ENCODE assay signal across 8 cellular contexts in genomic region chr2:69829243-69830044, GRCh38. TPM values are rescaled to one million over a fixed set of nuclear protein-coding genes. Genes with fewer than 3 reads are reported as not detected.
DNase-seq lines count a peak whose midpoint lies in the region; ATAC-seq, FAIRE-seq and TF ChIP-seq lines count a peak whose summit lies in the region.

Gene GMCL1 (plus strand): TSS chr2:69829660. CDS start chr2:69829893, 233 bp downstream.

- peak within 1 kb of the TSS; percentile 91 for H2AFZ ChIP-seq in astrocyte (ENCODE audit: low read depth, low read length)

- H3K36me3 Mint-ChIP-seq in T-helper 2 cell treated with Interferon-gamma antibody and Interleukin-4, amounts not matched to agents 5 μg/mL and 100 μg/mL, for 36 hours (ENCODE audit: low read depth), result peaks cover 28% of the 10 kb centered on the region
- H3K36me3 Mint-ChIP-seq in astrocyte (ENCODE audit: low read depth, unreplicated experiment), result no peaks in the 10 kb centered on the region

- intact Hi-C loops in vagina (cut with DNase I), result no loop called here

- H3K79me2 ChIP-seq in astrocyte (ENCODE audit: insufficient read depth, low read length), result peaks cover 46% of the 10 kb centered on the region

- no peak for FAIRE-seq in astrocyte (lab: Jason Lieb, UNC)

- H3K4me1 Mint-ChIP-seq in T-helper 2 cell treated with Interferon-gamma antibody and Interleukin-4, amounts not matched to agents 5 μg/mL and 100 μg/mL, for 36 hours (ENCODE audit: low read depth), result peaks cover 41% of the 10 kb centered on the region
- H3K4me1 Mint-ChIP-seq in astrocyte (ENCODE audit: low read depth, unreplicated experiment), result peaks cover 18% of the 10 kb centered on the region

- TF ChIP-seq CTCF in astrocyte (IDR thresholded peaks at IDR 0.05; ENCODE audit: insufficient read depth, low read depth, low read length) (no peak), vagina (IDR thresholded peaks at IDR 0.05) (no peak)

- peak in 1 of 2 donors; percentile 77 for TF ChIP-seq POLR2A in vagina (IDR thresholded peaks at IDR 0.05)

- peak within 1 kb of the TSS; percentile 93 for H3K27ac ChIP-seq in astrocyte (ENCODE audit: low read depth, low read length)
- peak within 1 kb of the TSS; percentile 99 for H3K27ac ChIP-seq in rectal smooth muscle tissue (ENCODE audit: low read depth, low read length)
- peak within 1 kb of the TSS; percentile 94 for H3K27ac ChIP-seq in vagina

- H3K9me3 Mint-ChIP-seq in T-helper 2 cell treated with Interferon-gamma antibody and Interleukin-4, amounts not matched to agents 5 μg/mL and 100 μg/mL, for 36 hours, result no peaks in the 10 kb centered on the region
- H3K9me3 Mint-ChIP-seq in astrocyte (ENCODE audit: unreplicated experiment), result no peaks in the 10 kb centered on the region

- H3K36me3 ChIP-seq in astrocyte (ENCODE audit: insufficient read depth, low read length) (no peaks in the 10 kb centered on the region), rectal smooth muscle tissue (ENCODE audit: control insufficient read depth, insufficient read depth, low read length) (no peaks in the 10 kb centered on the region), vagina (no peaks in the 10 kb centered on the region)

- H3K4me2 ChIP-seq in astrocyte (ENCODE audit: low read length), result peak within 1 kb of the TSS; percentile 84

- ATAC-seq in GM18508 (IDR thresholded peaks at IDR 0.05; ENCODE audit: insufficient read depth, unreplicated experiment) (peak; percentile 64), HG02981 (IDR thresholded peaks at IDR 0.05; ENCODE audit: unreplicated experiment) (peak; percentile 88)

- H3K9me3 ChIP-seq in astrocyte (ENCODE audit: insufficient read depth, low read depth, low read length) (no peaks in the 10 kb centered on the region), vagina (no peaks in the 10 kb centered on the region)

- H3K27me3 Mint-ChIP-seq in T-helper 2 cell treated with Interferon-gamma antibody and Interleukin-4, amounts not matched to agents 5 μg/mL and 100 μg/mL, for 36 hours (ENCODE audit: low read depth), result no peaks in the 10 kb centered on the region
- no peaks in the 10 kb centered on the region for H3K27me3 Mint-ChIP-seq in astrocyte (ENCODE audit: low read depth, unreplicated experiment)

- H3K4me3 ChIP-seq in astrocyte (ENCODE audit: insufficient read depth, low read depth, low read length), result peak within 1 kb of the TSS; percentile 72
- peak within 1 kb of the TSS; percentile 76 for H3K4me3 ChIP-seq in rectal smooth muscle tissue (ENCODE audit: low read length)
- peak within 1 kb of the TSS; percentile 84 to 100 for H3K4me3 ChIP-seq in vagina

- peak within 1 kb of the TSS; percentile 88 for H3K4me3 Mint-ChIP-seq in T-helper 2 cell treated with Interferon-gamma antibody and Interleukin-4, amounts not matched to agents 5 μg/mL and 100 μg/mL, for 36 hours
- H3K4me3 Mint-ChIP-seq in astrocyte (ENCODE audit: unreplicated experiment), result peak within 1 kb of the TSS; percentile 89

- DNase-seq in NCI-H2029 (lab: John Stamatoyannopoulos, UW) (peak; percentile 92), astrocyte (ENCODE audit: low read depth) (peak; percentile 89), hepatic stellate cell (ENCODE audit: low spot score) (peak; percentile 88), vagina (ENCODE audit: extremely low spot score in 2 of 2) (peak in 1 of 2 donors; percentile 96)
- peak; percentile 99 for DNase-seq in T-helper 2 cell treated with Interferon-gamma antibody and Interleukin-4, amounts not matched to agents 5 μg/mL and 100 μg/mL, for 36 hours (ENCODE audit: low spot score)

- no peaks in the 10 kb centered on the region for H4K20me1 ChIP-seq in astrocyte (ENCODE audit: insufficient read depth, low read length)

- H3K9ac ChIP-seq in astrocyte (ENCODE audit: low read length) (peak within 1 kb of the TSS; percentile 89), rectal smooth muscle tissue (ENCODE audit: low read length) (peak within 1 kb of the TSS; percentile 86)

- H3K27ac Mint-ChIP-seq in T-helper 2 cell treated with Interferon-gamma antibody and Interleukin-4, amounts not matched to agents 5 μg/mL and 100 μg/mL, for 36 hours, result peak within 1 kb of the TSS; percentile 97
- peak within 1 kb of the TSS; percentile 96 for H3K27ac Mint-ChIP-seq in astrocyte (ENCODE audit: unreplicated experiment)

- H3K4me1 ChIP-seq in astrocyte (ENCODE audit: insufficient read depth, low read length), result peaks cover 13% of the 10 kb centered on the region
- H3K4me1 ChIP-seq in rectal smooth muscle tissue (ENCODE audit: control insufficient read depth, insufficient read depth, low read length), result peaks cover 4% of the 10 kb centered on the region
- H3K4me1 ChIP-seq in vagina, result peaks cover 47% of the 10 kb centered on the region

- H3K27me3 ChIP-seq in astrocyte (ENCODE audit: insufficient read depth, low read length), result no peaks in the 10 kb centered on the region
- no peaks in the 10 kb centered on the region for H3K27me3 ChIP-seq in rectal smooth muscle tissue (ENCODE audit: control insufficient read depth, insufficient read depth, low read length)
- no peaks in the 10 kb centered on the region for H3K27me3 ChIP-seq in vagina

RNA-seq across cellular contexts. Expression of gene GMCL1, which starts in this region (rescaled TPM):
- 9.5 and 12.7 TPM in 2 replicates for total RNA-seq in astrocyte
- 13.0 TPM for total RNA-seq in vagina
